8 cellular contexts compared by ENCODE assay signal in genomic region chr5:2288968-2289367, GRCh38.
"Had no signal": no experiment of that assay in that cellular context is flagged by ENCODE, and none has a peak within 500 bp of the region (broad histone marks: within the 10 kb centered on the region; RNA-seq: fewer than 3 reads in every experiment).

No MANE protein-coding gene starts in this region.

- H3K27ac ChIP-seq: HL-60 had no signal

- H2AFZ ChIP-seq: GM23338 had no signal

- H3K4me3 ChIP-seq: GM23338 had no signal

- DNase-seq: H9, HCEC 1CT, KG1 had no signal

- H3K4me2 ChIP-seq: GM23338 had no signal

- FAIRE-seq: H1, H54, HTR-8/SVneo had no signal

- ATAC-seq: GM23338 had no signal
